Comparison of ENCODE assay signal across 16 cellular contexts in the genomic region with DNA sequence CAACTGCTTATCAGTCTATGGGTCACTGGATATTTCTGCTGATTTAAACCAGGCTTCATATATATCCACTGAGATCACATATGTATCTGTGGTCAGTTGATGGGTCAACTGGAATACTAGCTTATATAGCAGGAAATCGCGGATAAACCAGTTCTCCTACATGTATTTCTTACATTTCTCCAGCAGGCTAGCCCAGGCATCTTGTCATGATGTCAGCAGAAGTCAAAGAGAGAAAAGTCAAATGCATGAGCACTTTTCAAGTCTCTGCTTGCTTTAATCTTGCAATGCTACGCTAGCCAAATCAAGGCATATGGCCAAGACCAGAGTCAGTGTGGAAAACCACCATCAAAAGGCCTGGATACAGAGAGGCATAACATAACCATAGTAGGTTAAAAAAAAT.
DNase-seq lines count a peak whose midpoint lies in the region; ATAC-seq and TF ChIP-seq lines count a peak whose summit lies in the region.
"Had no signal": no experiment of that assay in that cellular context is flagged by ENCODE, and none has a peak within 500 bp of the region (broad histone marks: within the 10 kb centered on the region; RNA-seq: fewer than 3 reads in every experiment).

No MANE protein-coding gene starts in this region.

- H3K4ac ChIP-seq in mesendoderm (ENCODE audit: low read depth, low read length): no peak overlapping the region

- TF ChIP-seq CTCF in MCF 10A (IDR thresholded peaks at IDR 0.05; ENCODE audit: unreplicated experiment): no peak
- no peak for TF ChIP-seq CTCF in breast epithelium (IDR thresholded peaks at IDR 0.05)

- intact Hi-C loops in MCF 10A (cut with micrococcal nuclease): no loop called here
- intact Hi-C loops in breast epithelium (cut with DNase I; ENCODE audit: low total_unique reads): no loop called here

- H3K79me2 ChIP-seq in mesendoderm (ENCODE audit: control insufficient read depth, insufficient read depth, low read length): no peaks in the 10 kb centered on the region

- no peaks in the 10 kb centered on the region for H3K4me1 Mint-ChIP-seq in MCF 10A (ENCODE audit: insufficient read depth, unreplicated experiment)
- H3K4me1 Mint-ChIP-seq: CD8-positive, alpha-beta memory T cell had no signal

- no peak overlapping the region for H4K5ac ChIP-seq in mesendoderm (ENCODE audit: low read length)

- H3K79me1 ChIP-seq in mesendoderm (ENCODE audit: low read length): no peaks in the 10 kb centered on the region

- CTCF ChIA-PET in MCF 10A (lab: Yijun Ruan, JAX): no interaction called here

- no peak overlapping the region for H3K18ac ChIP-seq in mesendoderm (ENCODE audit: low read length)

- H3K4me3 ChIP-seq in breast epithelium (no peak overlapping the region), mesendoderm (ENCODE audit: low read length) (no peak overlapping the region)
- H3K4me3 ChIP-seq: BLaER1, GM12878 had no signal

- no CpG with 5 or more reads among the region's 3 CpGs for WGBS in mesendoderm (ENCODE audit: extremely low coverage, insufficient coverage, low lambda C conversion rate)

- no peaks in the 10 kb centered on the region for H3K9me3 Mint-ChIP-seq in MCF 10A (ENCODE audit: unreplicated experiment)
- H3K9me3 Mint-ChIP-seq: HFFc6 had no signal

- H3K4me1 ChIP-seq in breast epithelium: no peaks in the 10 kb centered on the region
- no peaks in the 10 kb centered on the region for H3K4me1 ChIP-seq in mesendoderm (ENCODE audit: control insufficient read depth, low read depth, low read length)
- H3K4me1 ChIP-seq: BLaER1, Caco-2 had no signal

- H4K8ac ChIP-seq in mesendoderm (ENCODE audit: low read depth, low read length): no peak overlapping the region

- POLR2A ChIA-PET in MCF 10A (lab: Yijun Ruan, JAX): interaction anchor here (0.7 kb wide), 1 partner anchor 42 kb away, joined by 4 read pairs; no protein-coding TSS in a partner anchor

- no peak overlapping the region for H2AK5ac ChIP-seq in mesendoderm (ENCODE audit: low read length)

- peaks cover 11% of the 10 kb centered on the region for H3K27me3 Mint-ChIP-seq in MCF 10A (ENCODE audit: insufficient read depth, unreplicated experiment)
- H3K27me3 Mint-ChIP-seq: CD8-positive, alpha-beta memory T cell had no signal

- H2BK120ac ChIP-seq in mesendoderm (ENCODE audit: low read depth, low read length): no peak overlapping the region

- peaks cover 0 to 18% of the 10 kb centered on the region in 2 donors for H3K27me3 ChIP-seq in breast epithelium
- H3K27me3 ChIP-seq in mesendoderm (ENCODE audit: insufficient read depth, low read length, poor library complexity): no peaks in the 10 kb centered on the region

- TF ChIP-seq POLR2A in breast epithelium (IDR thresholded peaks at IDR 0.05): no peak

- H3K27ac Mint-ChIP-seq in MCF 10A (ENCODE audit: low read depth, unreplicated experiment): no peak overlapping the region
- H3K27ac Mint-ChIP-seq: CD8-positive, alpha-beta memory T cell; HFFc6 had no signal

- H3K36me3 ChIP-seq in breast epithelium (no peaks in the 10 kb centered on the region), mesendoderm (ENCODE audit: control insufficient read depth, insufficient read depth, low read length) (no peaks in the 10 kb centered on the region)
- H3K36me3 ChIP-seq: BLaER1 had no signal

- H3K4me3 Mint-ChIP-seq in MCF 10A (ENCODE audit: unreplicated experiment): no peak overlapping the region
- H3K4me3 Mint-ChIP-seq: CD8-positive, alpha-beta memory T cell; HFFc6 had no signal

- H3K56ac ChIP-seq in mesendoderm (ENCODE audit: low read length): no peak overlapping the region

- H3K9ac ChIP-seq in mesendoderm (ENCODE audit: low read length): no peak overlapping the region
- H3K9ac ChIP-seq: BLaER1 had no signal

- peak; percentile 85 for ATAC-seq in esophagus mucosa
- ATAC-seq: GM12878 had no signal

- H2BK5ac ChIP-seq in mesendoderm (ENCODE audit: low read length): no peak overlapping the region

- H3K27ac ChIP-seq in breast epithelium (no peak overlapping the region), mesendoderm (ENCODE audit: low read depth, low read length) (no peak overlapping the region)
- H3K27ac ChIP-seq: BLaER1 had no signal

- BruUV-seq in MCF 10A (replicated peaks; lab: Mats Ljungman, UMichigan): no TSS peak

- H3K4me2 ChIP-seq in mesendoderm (ENCODE audit: low read length): no peak overlapping the region
- H3K4me2 ChIP-seq: BLaER1 had no signal

- H2BK15ac ChIP-seq in mesendoderm (replicated peaks; ENCODE audit: low read depth): no peak overlapping the region

- H3K9me3 ChIP-seq in breast epithelium: no peaks in the 10 kb centered on the region
- H3K9me3 ChIP-seq: BLaER1, Caco-2 had no signal

- H3K36me3 Mint-ChIP-seq in MCF 10A (ENCODE audit: insufficient read depth, unreplicated experiment): no peaks in the 10 kb centered on the region
- H3K36me3 Mint-ChIP-seq: CD8-positive, alpha-beta memory T cell had no signal

- H3K23ac ChIP-seq in mesendoderm (ENCODE audit: low read length): no peak overlapping the region

- DNase-seq in MCF 10A (ENCODE audit: unreplicated experiment): peak; percentile 19
- DNase-seq in breast epithelium (ENCODE audit: low spot score in 2 of 2): no peak
- DNase-seq in mesendoderm: peak; percentile 0
- no peak for DNase-seq in D341Med (ENCODE audit: low spot score)
- DNase-seq in cerebellar nuclear complex (lab: John Stamatoyannopoulos, UW): no peak
- no peak for DNase-seq in GOT3 (lab: John Stamatoyannopoulos, UW)
- DNase-seq: 8988T; AML-193; Caco-2; CD8-positive, alpha-beta memory T cell; DMS79; HCEC 1CT; HFFc6 had no signal

Comparison
In these comparisons a context has a peak if more than half of its experiments do, and no peak if none do; other contexts are left out.
1. DNase-seq: peak in MCF 10A (single experiment) and mesendoderm (single experiment); none in breast epithelium (0 of 2), D341Med (single experiment), cerebellar nuclear complex (0 of 2) and GOT3 (single experiment).